ENCODE assay signal across 2 cellular contexts in genomic region chr13:94236132-94236531, GRCh38.
TF ChIP-seq lines count a peak whose summit lies in the region.

No MANE protein-coding gene starts in this region.

TF ChIP-seq in SK-N-SH, 30 proteins besides CTCF, POLR2A, EP300 and RAD21 (continued from another document):
- TF ChIP-seq MEF2A (IDR thresholded peaks at IDR 0.05; ENCODE audit: borderline replicate concordance, low read depth) (no peak), JUND (IDR thresholded peaks at IDR 0.05) (no peak), GABPA (IDR thresholded peaks at IDR 0.05; ENCODE audit: low read depth) (no peak), IRF3 (IDR thresholded peaks at IDR 0.05; ENCODE audit: low read depth, low read length) (no peak), FOXJ3 (CRISPR knock-in tag; IDR thresholded peaks at IDR 0.05) (no peak), EZH2phosphoT487 (IDR thresholded peaks at IDR 0.05; ENCODE audit: borderline replicate concordance, low read depth) (no peak), TEAD4 (IDR thresholded peaks at IDR 0.05; ENCODE audit: borderline replicate concordance, insufficient read depth) (no peak), FOSL2 (IDR thresholded peaks at IDR 0.05; ENCODE audit: borderline replicate concordance, low read depth) (no peak), ELF1 (IDR thresholded peaks at IDR 0.05) (no peak), RCOR1 (IDR thresholded peaks at IDR 0.05; ENCODE audit: low read length) (no peak)

TF ChIP-seq in SK-N-SH treated with all-trans-retinoic acid at 6 μM for 48 hours, 23 proteins besides CTCF, POLR2A, EP300 and RAD21 (continued from another document):
- no peak for TF ChIP-seq PATZ1 (CRISPR knock-in tag; IDR thresholded peaks at IDR 0.05; ENCODE audit: borderline replicate concordance)
- no peak for TF ChIP-seq ESRRG (CRISPR knock-in tag; IDR thresholded peaks at IDR 0.05)
